ENCODE assay signal across 9 cellular contexts in genomic region chr10:31581741-31582323, GRCh38.
DNase-seq lines count a peak whose midpoint lies in the region; ATAC-seq and TF ChIP-seq lines count a peak whose summit lies in the region.
"Had no signal": no experiment of that assay in that cellular context is flagged by ENCODE, and none has a peak within 500 bp of the region (broad histone marks: within the 10 kb centered on the region; RNA-seq: fewer than 3 reads in every experiment).

No MANE protein-coding gene starts in this region.

- H3K4me3 ChIP-seq in HL-60 (replicated peaks; ENCODE audit: insufficient read depth, low read length) (no peak overlapping the region), left lung (no peak overlapping the region), uterus (no peak overlapping the region)

- TF ChIP-seq POLR2A in uterus (IDR thresholded peaks at IDR 0.05) = no peak

- H3K27ac ChIP-seq in HL-60 (replicated peaks) = peak overlapping the region; percentile 29
- peak overlapping the region in 1 of 2 donors; percentile 60 for H3K27ac ChIP-seq in left lung
- peak overlapping the region in 1 of 2 donors; percentile 43 for H3K27ac ChIP-seq in uterus

- H3K4me1 ChIP-seq in left lung (peaks cover 0 to 46% of the 10 kb centered on the region in 2 donors), uterus (peaks cover 11 to 14% of the 10 kb centered on the region in 2 donors)

- intact Hi-C loops in left lung (cut with DNase I) = no loop called here
- intact Hi-C loops in uterus (cut with DNase I; ENCODE audit: low total_unique reads) = no loop called here

- peaks cover 0 to 9% of the 10 kb centered on the region in 2 donors for H3K9me3 ChIP-seq in left lung
- H3K9me3 ChIP-seq in uterus = no peaks in the 10 kb centered on the region

- DNase-seq in GM10266 (ENCODE audit: extremely low spot score) (peak; percentile 69), HL-60 (ENCODE audit: low read depth in 1 of 2, low spot score in 1 of 2) (peak in 1 of 2 experiments; percentile 65), left lung (no peak), uterus (no peak), DMS79 treated with DMSO at 0.1 percent for 48 hours (lab: John Stamatoyannopoulos, UW) (no peak)
- no peak for DNase-seq in activated effector memory CD4-positive, alpha-beta T cell treated with Interleukin-2 at 50 U/mL for 16 hours
- no peak for DNase-seq in activated CD4-positive, alpha-beta T cell treated with anti-CD3 and anti-CD28 coated beads for 4 hours
- DNase-seq: DND-41 had no signal

- H3K27me3 ChIP-seq in HL-60 (ENCODE audit: insufficient read depth, poor library complexity, severe bottlenecking) (no peaks in the 10 kb centered on the region), left lung (no peaks in the 10 kb centered on the region), uterus (no peaks in the 10 kb centered on the region)

- ATAC-seq in GM21381 (IDR thresholded peaks at IDR 0.05; ENCODE audit: unreplicated experiment) (peak; percentile 67), left lung (peak; percentile 53)

- TF ChIP-seq CTCF in GM10266 (IDR thresholded peaks at IDR 0.05; ENCODE audit: control insufficient read depth, insufficient read depth, low read depth, missing control alignments) (no peak), HL-60 (IDR thresholded peaks at IDR 0.05; ENCODE audit: insufficient read depth, low read length) (no peak), left lung (IDR thresholded peaks at IDR 0.05) (no peak), uterus (IDR thresholded peaks at IDR 0.05) (no peak)

- H3K36me3 ChIP-seq in left lung (no peaks in the 10 kb centered on the region), uterus (no peaks in the 10 kb centered on the region)
